11 cellular contexts compared by ENCODE assay signal in genomic region chr11:58774164-58774593, GRCh38. TPM values are rescaled to one million over a fixed set of nuclear protein-coding genes. Genes with fewer than 3 reads are reported as not detected.
"Had no signal": no experiment of that assay in that cellular context is flagged by ENCODE, and none has a peak within 500 bp of the region (broad histone marks: within the 10 kb centered on the region; RNA-seq: fewer than 3 reads in every experiment).

No MANE protein-coding gene starts in this region.

- H3K27ac Mint-ChIP-seq: HFFc6, IgD-negative memory B cell had no signal

- H3K36me3 ChIP-seq: HAP-1 had no signal

- H3K27ac ChIP-seq: GM23248, HL-60 had no signal

- H3K9me3 ChIP-seq: HAP-1 had no signal

- H3K4me1 ChIP-seq: HAP-1 had no signal

- H2AFZ ChIP-seq: GM23248 had no signal

- H3K4me3 ChIP-seq: GM23248, HAP-1 had no signal

- ATAC-seq: HCT116, HepG2 had no signal

- FAIRE-seq: HepG2 had no signal

- H3K9me3 Mint-ChIP-seq: HFFc6, IgD-negative memory B cell had no signal

- H3K4me3 Mint-ChIP-seq: HFFc6, IgD-negative memory B cell had no signal

- H3K9ac ChIP-seq: GM23248 had no signal

- DNase-seq: GM23248, GOT3, H7, HFFc6 had no signal

RNA-seq across cellular contexts. Expression of gene GLYAT, which starts 42.4 kb away (rescaled TPM):
- total RNA-seq: GM23248, H4, H7, HepG2, HFFc6, HT1080 had no signal
- polyA plus RNA-seq: GM23248, HepG2, IgD-negative memory B cell had no signal
